ENCODE assay signal across 8 cellular contexts in genomic region chr11:65575568-65576231, GRCh38. TPM values are rescaled to one million over a fixed set of nuclear protein-coding genes. Genes with fewer than 3 reads are reported as not detected.
A peak's percentile ranks its signal among the peaks of the same experiment; 100 is the strongest.
DNase-seq lines count a peak whose midpoint lies in the region; ATAC-seq lines count a peak whose summit lies in the region.

Gene EHBP1L1, plus strand, starts transcription at chr11:65576053. Its CDS starts 250 bp downstream, at chr11:65576303.

- WGBS in mesodermal cell (ENCODE audit: insufficient coverage in 2 of 2), 2 experiments = 2 to 7% methylated on average over 26 to 47 of the region's 69 CpGs

- peaks cover 50% of the 10 kb centered on the region for H3K4me1 ChIP-seq in mesodermal cell (ENCODE audit: control insufficient read depth, insufficient read depth, low read length, poor library complexity, severe bottlenecking)

- peaks cover 12% of the 10 kb centered on the region for H3K36me3 ChIP-seq in mesodermal cell (ENCODE audit: control insufficient read depth, insufficient read depth, low read length)

- ATAC-seq in GM19025 (IDR thresholded peaks at IDR 0.05; ENCODE audit: low read depth, unreplicated experiment) = peak; percentile 26

- H3K27ac ChIP-seq in mesodermal cell (ENCODE audit: low read depth, low read length, severe bottlenecking) = peak within 1 kb of the TSS; percentile 75

- H3K4me3 ChIP-seq in mesodermal cell (ENCODE audit: extremely low read depth, insufficient read depth, low read length, poor library complexity, severe bottlenecking) = peak within 1 kb of the TSS; percentile 37

- peak; percentile 97 for DNase-seq in 8988T
- peak; percentile 50 for DNase-seq in NCI-H2196 treated with DMSO at 0.1 percent for 48 hours (lab: John Stamatoyannopoulos, UW; ENCODE audit: unreplicated experiment)
- peak; percentile 72 to 78 for DNase-seq in activated CD4-positive, alpha-beta T cell treated with anti-CD3 and anti-CD28 coated beads, Interleukin-2, amount 50 U/mL, for 4 hours
- DNase-seq in effector CD8-positive, alpha-beta T cell (lab: John Stamatoyannopoulos, UW) = peak; percentile 71
- peak; percentile 45 to 56 for DNase-seq in stimulated activated CD8-positive, alpha-beta memory T cell treated with anti-CD3 and anti-CD28 coated beads, Interleukin-7, amount 100 ng/mL, for 1 hour (ENCODE audit: low read depth in 2 of 2)
- no peak for DNase-seq in dedifferentiated amniotic fluid mesenchymal stem cell (ENCODE audit: extremely low spot score)

- H3K9me3 ChIP-seq in mesodermal cell (ENCODE audit: control insufficient read depth, low read length) = no peaks in the 10 kb centered on the region

RNA-seq across cellular contexts. Expression of gene EHBP1L1, which starts in this region (rescaled TPM):
- 18.8 TPM for polyA plus RNA-seq in mesodermal cell (2013, experiment 1 of 2)
- polyA plus RNA-seq in mesodermal cell (2013, experiment 2 of 2) = 18.2 TPM
